9 cellular contexts compared by ENCODE assay signal in the genomic region with DNA sequence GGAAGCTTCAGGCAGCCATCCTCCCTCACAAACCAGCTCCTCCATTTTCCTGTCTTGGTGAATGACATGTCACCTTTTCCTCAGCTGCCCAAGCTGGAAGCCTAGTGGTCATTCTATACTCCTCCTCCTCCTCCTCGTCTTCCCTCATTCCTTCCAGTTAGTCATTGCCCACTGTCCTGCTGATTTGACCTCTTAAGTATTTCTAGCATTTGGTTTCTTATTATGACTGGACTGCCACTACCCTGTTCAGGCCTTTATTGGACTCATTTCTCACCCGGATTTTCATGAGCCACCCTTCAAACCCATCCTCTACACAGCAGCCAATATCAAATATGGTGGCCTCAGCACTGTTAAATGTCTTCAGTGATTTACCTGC. TPM values are rescaled to one million over a fixed set of nuclear protein-coding genes. Genes with fewer than 3 reads are reported as not detected.
DNase-seq lines count a peak whose midpoint lies in the region; ATAC-seq and TF ChIP-seq lines count a peak whose summit lies in the region.
"Had no signal": no experiment of that assay in that cellular context is flagged by ENCODE, and none has a peak within 500 bp of the region (broad histone marks: within the 10 kb centered on the region; RNA-seq: fewer than 3 reads in every experiment).

No MANE protein-coding gene starts in this region.

- H3K9me3 ChIP-seq in DND-41 (ENCODE audit: insufficient read depth, low read length, severe bottlenecking) = peaks cover 2% of the 10 kb centered on the region
- H3K9me3 ChIP-seq in naive thymus-derived CD4-positive, alpha-beta T cell (ENCODE audit: control insufficient read depth in 2 of 3, low read length in 3 of 3) = peaks cover 0 to 7% (median 0%) of the 10 kb centered on the region in 3 experiments
- no peaks in the 10 kb centered on the region for H3K9me3 ChIP-seq in prostate gland

- TF ChIP-seq CTCF in DND-41 (IDR thresholded peaks at IDR 0.05; ENCODE audit: borderline replicate concordance, extremely low read depth, low read length, poor library complexity, severe bottlenecking) (no peak), prostate gland (IDR thresholded peaks at IDR 0.05) (no peak)

- no peaks in the 10 kb centered on the region for H3K27me3 Mint-ChIP-seq in activated CD4-positive, alpha-beta memory T cell treated with anti-CD3 and anti-CD28 coated beads for 36 hours
- H3K27me3 Mint-ChIP-seq in naive thymus-derived CD4-positive, alpha-beta T cell = no peaks in the 10 kb centered on the region

- H3K36me3 ChIP-seq in DND-41 (ENCODE audit: insufficient read depth, low read length) (no peaks in the 10 kb centered on the region), prostate gland (no peaks in the 10 kb centered on the region)
- H3K36me3 ChIP-seq in naive thymus-derived CD4-positive, alpha-beta T cell (ENCODE audit: control insufficient read depth in 2 of 3, insufficient read depth in 3 of 3, low read length in 3 of 3) = no peaks in the 10 kb centered on the region

- DNase-seq in DND-41 (no peak), posterior vena cava (ENCODE audit: low spot score) (no peak), prostate gland (ENCODE audit: low spot score) (no peak), NOMO-1 (lab: John Stamatoyannopoulos, UW; ENCODE audit: unreplicated experiment in 2 of 2) (no peak)
- DNase-seq in activated CD4-positive, alpha-beta memory T cell treated with anti-CD3 and anti-CD28 coated beads for 36 hours = no peak
- DNase-seq in naive thymus-derived CD4-positive, alpha-beta T cell = no peak

- WGBS in prostate gland = 80% methylated on average over 2 of the region's 2 CpGs

- peak overlapping the region; percentile 47 for H3K4me2 ChIP-seq in DND-41 (ENCODE audit: insufficient read depth, low read length)

- H3K4me1 ChIP-seq in DND-41 (ENCODE audit: insufficient read depth, low read length) = peaks cover 50% of the 10 kb centered on the region
- peaks cover 54 to 56% of the 10 kb centered on the region in 2 donors for H3K4me1 ChIP-seq in naive thymus-derived CD4-positive, alpha-beta T cell (ENCODE audit: control insufficient read depth in 2 of 2, insufficient read depth in 2 of 2, low read length in 2 of 2)
- no peaks in the 10 kb centered on the region for H3K4me1 ChIP-seq in prostate gland (replicated peaks)

- H3K27ac Mint-ChIP-seq in activated CD4-positive, alpha-beta memory T cell treated with anti-CD3 and anti-CD28 coated beads for 36 hours = peak overlapping the region; percentile 93
- H3K27ac Mint-ChIP-seq in naive thymus-derived CD4-positive, alpha-beta T cell = peak overlapping the region; percentile 5 to 87 (median 75)

- no peak overlapping the region for H3K9ac ChIP-seq in DND-41 (ENCODE audit: low read depth, low read length)

- H3K4me3 ChIP-seq in DND-41 (ENCODE audit: low read depth in 1 of 2, low read length in 2 of 2) (no peak overlapping the region), prostate gland (no peak overlapping the region)
- no peak overlapping the region for H3K4me3 ChIP-seq in naive thymus-derived CD4-positive, alpha-beta T cell (ENCODE audit: low read length)

- CTCF ChIA-PET in activated CD4-positive, alpha-beta memory T cell treated with anti-CD3 and anti-CD28 coated beads for 36 hours (lab: Charles Lee) = interaction anchor here (1.0 to 9.7 kb wide), 5 partner anchors 12 to 180 kb away, joined by 3 to 82 read pairs (median 3); no protein-coding TSS in a partner anchor
- CTCF ChIA-PET in naive thymus-derived CD4-positive, alpha-beta T cell (lab: Charles Lee) = interaction anchor here (1.0 kb wide), 1 partner anchor 26 kb away, joined by 4 read pairs; no protein-coding TSS in a partner anchor

- TF ChIP-seq POLR2A in prostate gland (IDR thresholded peaks at IDR 0.05) = no peak

- peaks cover 14% of the 10 kb centered on the region for H3K36me3 Mint-ChIP-seq in activated CD4-positive, alpha-beta memory T cell treated with anti-CD3 and anti-CD28 coated beads for 36 hours
- peaks cover 4 to 44% (median 8%) of the 10 kb centered on the region in 5 donors for H3K36me3 Mint-ChIP-seq in naive thymus-derived CD4-positive, alpha-beta T cell

- H3K4me1 Mint-ChIP-seq in activated CD4-positive, alpha-beta memory T cell treated with anti-CD3 and anti-CD28 coated beads for 36 hours (ENCODE audit: low read depth) = peaks cover 93% of the 10 kb centered on the region
- H3K4me1 Mint-ChIP-seq in naive thymus-derived CD4-positive, alpha-beta T cell = peaks cover 58 to 81% (median 73%) of the 10 kb centered on the region in 7 donors

- no peak overlapping the region for H3K4me3 Mint-ChIP-seq in activated CD4-positive, alpha-beta memory T cell treated with anti-CD3 and anti-CD28 coated beads for 36 hours
- peak overlapping the region in 7 of 10 donors; percentile 0 to 77 (median 61) for H3K4me3 Mint-ChIP-seq in naive thymus-derived CD4-positive, alpha-beta T cell

- ATAC-seq in DND-41 (ENCODE audit: insufficient read depth, low read depth) (no peak), HG02588 (IDR thresholded peaks at IDR 0.05; ENCODE audit: unreplicated experiment) (peak; percentile 39), HG02870 (IDR thresholded peaks at IDR 0.05; ENCODE audit: unreplicated experiment) (no peak)
- ATAC-seq in naive thymus-derived CD4-positive, alpha-beta T cell = no peak

- H3K27me3 ChIP-seq in DND-41 (ENCODE audit: insufficient read depth, low read length, poor library complexity) (no peaks in the 10 kb centered on the region), prostate gland (replicated peaks; ENCODE audit: insufficient read depth) (no peaks in the 10 kb centered on the region)
- H3K27me3 ChIP-seq in naive thymus-derived CD4-positive, alpha-beta T cell (ENCODE audit: control insufficient read depth in 2 of 2, insufficient read depth in 2 of 2, low read length in 2 of 2) = no peaks in the 10 kb centered on the region

- intact Hi-C loops in activated CD4-positive, alpha-beta memory T cell treated with anti-CD3 and anti-CD28 coated beads for 36 hours (cut with micrococcal nuclease) = loop anchor here (5.0 kb wide), 2 partner anchors 435 to 450 kb away; no protein-coding TSS in a partner anchor
- intact Hi-C loops in naive thymus-derived CD4-positive, alpha-beta T cell (cut with micrococcal nuclease) = loop anchor here in 1 of 2 donors (5.0 kb wide), 1 partner anchor 180 kb away; no protein-coding TSS in a partner anchor
- intact Hi-C loops in posterior vena cava (cut with DNase I) = no loop called here
- intact Hi-C loops in prostate gland (cut with DNase I) = no loop called here

- peaks cover 18% of the 10 kb centered on the region for H3K9me3 Mint-ChIP-seq in activated CD4-positive, alpha-beta memory T cell treated with anti-CD3 and anti-CD28 coated beads for 36 hours
- H3K9me3 Mint-ChIP-seq in naive thymus-derived CD4-positive, alpha-beta T cell = peaks cover 0 to 21% (median 11%) of the 10 kb centered on the region in 11 donors

- POLR2A ChIA-PET in activated CD4-positive, alpha-beta memory T cell treated with anti-CD3 and anti-CD28 coated beads for 36 hours (lab: Charles Lee) = interaction anchor here (6.4 kb wide), 1 partner anchor 13 kb away, joined by 40 read pairs; no protein-coding TSS in a partner anchor
- POLR2A ChIA-PET in naive thymus-derived CD4-positive, alpha-beta T cell (lab: Charles Lee) = no interaction called here

- peaks cover 78% of the 10 kb centered on the region for H3K79me2 ChIP-seq in DND-41 (ENCODE audit: insufficient read depth, low read length)

- no peak overlapping the region for H2AFZ ChIP-seq in DND-41 (ENCODE audit: low read depth, low read length)

- peaks cover 16% of the 10 kb centered on the region; the same call in 1 of the 2 replicates for H4K20me1 ChIP-seq in DND-41 (ENCODE audit: insufficient read depth, low read length)

- H3K27ac ChIP-seq in DND-41 (ENCODE audit: low read length) (peak overlapping the region; percentile 82), prostate gland (no peak overlapping the region)
- no peak overlapping the region for H3K27ac ChIP-seq in naive thymus-derived CD4-positive, alpha-beta T cell (ENCODE audit: low read depth, low read length)
- H3K27ac ChIP-seq: RWPE1 had no signal

RNA-seq across cellular contexts. Expression of a gene that starts 21.9 kb away (rescaled TPM):
- total RNA-seq in activated CD4-positive, alpha-beta memory T cell treated with anti-CD3 and anti-CD28 coated beads for 36 hours = 10 to 100 TPM; 33.6 to 38.3 TPM
- total RNA-seq in naive thymus-derived CD4-positive, alpha-beta T cell = 10 to 100 TPM; 35.5 to 48.0 (median 40.3) TPM
- polyA plus RNA-seq in naive thymus-derived CD4-positive, alpha-beta T cell = 1 to 10 TPM; 5.3 to 8.5 TPM
- total RNA-seq in posterior vena cava (10 to 100 TPM; 41.7 to 42.8 TPM), prostate gland (10 to 100 TPM; 20.1 to 83.2 TPM)
